Comparison of ENCODE assay signal across 10 cellular contexts in the genomic region with DNA sequence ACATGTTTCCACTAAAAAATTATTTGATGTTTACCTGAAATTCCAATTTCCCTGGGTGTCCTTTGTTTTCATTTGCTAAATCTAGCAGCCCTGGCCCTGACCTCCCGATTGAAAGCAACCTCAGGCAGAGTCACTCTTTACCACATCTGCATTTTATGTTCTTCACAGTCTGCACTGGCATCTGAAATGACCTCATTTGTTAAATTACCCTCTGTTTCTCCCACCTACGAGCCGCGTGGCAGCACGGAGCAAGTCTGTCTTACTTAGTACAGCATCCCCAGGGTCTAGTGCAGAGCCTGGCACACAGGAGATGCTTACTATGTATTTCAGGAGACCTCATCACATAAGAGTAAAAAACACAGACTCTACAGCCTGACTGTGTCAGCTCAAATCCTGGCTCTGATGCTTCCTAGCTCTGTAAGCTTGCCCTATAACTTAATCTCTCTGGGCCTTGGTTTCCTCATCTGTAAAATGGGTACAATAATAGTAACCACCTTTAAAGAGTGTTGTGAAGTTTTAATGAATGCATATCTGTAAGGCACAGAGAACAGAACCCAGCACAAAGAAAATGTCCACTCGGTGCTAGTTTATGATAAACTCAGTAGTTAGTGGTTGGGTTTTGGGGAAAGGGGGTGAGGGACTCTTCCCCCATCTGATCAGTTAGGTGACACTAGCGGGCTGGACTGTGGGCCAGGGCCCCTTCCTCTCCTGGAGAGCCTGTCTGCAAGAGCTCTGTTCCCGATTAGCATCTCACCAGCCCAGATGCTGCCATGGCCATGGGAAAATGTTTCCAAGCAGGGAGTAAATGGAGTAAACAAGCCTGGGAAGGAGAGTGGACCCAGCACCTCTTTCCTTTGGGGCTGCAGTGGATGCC.
DNase-seq lines count a peak whose midpoint lies in the region; ATAC-seq and TF ChIP-seq lines count a peak whose summit lies in the region.
"Had no signal": no experiment of that assay in that cellular context is flagged by ENCODE, and none has a peak within 500 bp of the region (broad histone marks: within the 10 kb centered on the region; RNA-seq: fewer than 3 reads in every experiment).

No MANE protein-coding gene starts in this region.

- 0 out of 2 replicates have a peak overlapping the region, but pooled peaks have one; percentile 15 for H3K9ac ChIP-seq in OCI-LY3 (ENCODE audit: low read length)

- no peak overlapping the region for H2AFZ ChIP-seq in OCI-LY3 (ENCODE audit: low read depth, low read length)

- H3K27me3 ChIP-seq in CD8-positive, alpha-beta T cell (ENCODE audit: insufficient read depth, low read length), result no peaks in the 10 kb centered on the region
- no peaks in the 10 kb centered on the region for H3K27me3 ChIP-seq in OCI-LY3 (ENCODE audit: low read depth, low read length)
- H3K27me3 ChIP-seq: vagina had no signal

- ATAC-seq in CD8-positive, alpha-beta T cell, result peak; percentile 70
- ATAC-seq in activated naive CD8-positive, alpha-beta T cell treated with anti-CD3 and anti-CD28 coated beads, Interleukin-2, amount 10 ng/mL, durations not matched to agents 7 days and 5 days (ENCODE audit: low read depth), result peak; percentile 30
- ATAC-seq in GM18519 (IDR thresholded peaks at IDR 0.05; ENCODE audit: low FRiP score, unreplicated experiment), result no peak

- H3K36me3 ChIP-seq in CD8-positive, alpha-beta T cell (ENCODE audit: insufficient read depth, low read length), result peaks cover 38% of the 10 kb centered on the region
- no peaks in the 10 kb centered on the region for H3K36me3 ChIP-seq in OCI-LY3 (replicated peaks; ENCODE audit: low read depth, low read length)
- H3K36me3 ChIP-seq: vagina had no signal

- CTCF ChIA-PET in CD8-positive, alpha-beta T cell (lab: Charles Lee), result interaction anchor here (1.0 to 1.1 kb wide), 2 partner anchors 7 to 10 kb away, joined by 3 read pairs; no protein-coding TSS in a partner anchor

- H3K79me2 ChIP-seq in OCI-LY3 (ENCODE audit: low read length), result no peaks in the 10 kb centered on the region

- H4K20me1 ChIP-seq in OCI-LY3 (ENCODE audit: insufficient read depth, low read length), result no peaks in the 10 kb centered on the region

- peak in 2 of 7 experiments; percentile 32 to 64 for DNase-seq in CD8-positive, alpha-beta T cell
- DNase-seq in activated naive CD8-positive, alpha-beta T cell treated with anti-CD3 and anti-CD28 coated beads, Interleukin-2, amount 10 ng/mL, durations not matched to agents 7 days and 5 days, result no peak
- no peak for DNase-seq in neural crest cell (ENCODE audit: low read depth, low spot score)
- DNase-seq in NCI-H446 treated with DMSO at 0.1 percent for 48 hours (lab: John Stamatoyannopoulos, UW), result no peak
- no peak for DNase-seq in foreskin melanocyte
- DNase-seq: central memory CD4-positive, alpha-beta T cell; DND-41 had no signal

- H3K4me2 ChIP-seq in OCI-LY3 (ENCODE audit: low read length), result peak overlapping the region; percentile 69

- H3K27ac Mint-ChIP-seq in CD8-positive, alpha-beta T cell, result peak overlapping the region; percentile 89
- H3K27ac Mint-ChIP-seq in activated naive CD8-positive, alpha-beta T cell treated with anti-CD3 and anti-CD28 coated beads, Interleukin-2, amount 10 ng/mL, durations not matched to agents 7 days and 5 days, result peak overlapping the region; percentile 94
- H3K27ac Mint-ChIP-seq in neural crest cell (ENCODE audit: unreplicated experiment), result peak overlapping the region; percentile 88

- H3K9me3 Mint-ChIP-seq in CD8-positive, alpha-beta T cell, result no peaks in the 10 kb centered on the region
- H3K9me3 Mint-ChIP-seq in activated naive CD8-positive, alpha-beta T cell treated with anti-CD3 and anti-CD28 coated beads, Interleukin-2, amount 10 ng/mL, durations not matched to agents 7 days and 5 days, result no peaks in the 10 kb centered on the region
- H3K9me3 Mint-ChIP-seq in neural crest cell, result no peaks in the 10 kb centered on the region

- H3K4me1 Mint-ChIP-seq in CD8-positive, alpha-beta T cell (ENCODE audit: low read depth), result peaks cover 63% of the 10 kb centered on the region
- peaks cover 62% of the 10 kb centered on the region for H3K4me1 Mint-ChIP-seq in activated naive CD8-positive, alpha-beta T cell treated with anti-CD3 and anti-CD28 coated beads, Interleukin-2, amount 10 ng/mL, durations not matched to agents 7 days and 5 days
- peaks cover 52% of the 10 kb centered on the region for H3K4me1 Mint-ChIP-seq in neural crest cell

- H3K9me3 ChIP-seq in CD8-positive, alpha-beta T cell (ENCODE audit: low read length), result no peaks in the 10 kb centered on the region
- H3K9me3 ChIP-seq in OCI-LY3 (ENCODE audit: insufficient read depth, low read length), result no peaks in the 10 kb centered on the region
- H3K9me3 ChIP-seq: vagina had no signal

- no peak overlapping the region for H3K4me3 Mint-ChIP-seq in CD8-positive, alpha-beta T cell
- H3K4me3 Mint-ChIP-seq in activated naive CD8-positive, alpha-beta T cell treated with anti-CD3 and anti-CD28 coated beads, Interleukin-2, amount 10 ng/mL, durations not matched to agents 7 days and 5 days, result peak overlapping the region; percentile 54
- no peak overlapping the region for H3K4me3 Mint-ChIP-seq in neural crest cell

- no peak overlapping the region for H3K4me3 ChIP-seq in CD8-positive, alpha-beta T cell (ENCODE audit: low read depth, low read length)
- H3K4me3 ChIP-seq in OCI-LY3 (ENCODE audit: low read length), result peak overlapping the region; percentile 31; the same call in 1 of the 2 replicates
- H3K4me3 ChIP-seq: vagina had no signal

- peaks cover 84% of the 10 kb centered on the region for H3K36me3 Mint-ChIP-seq in CD8-positive, alpha-beta T cell
- peaks cover 50% of the 10 kb centered on the region for H3K36me3 Mint-ChIP-seq in activated naive CD8-positive, alpha-beta T cell treated with anti-CD3 and anti-CD28 coated beads, Interleukin-2, amount 10 ng/mL, durations not matched to agents 7 days and 5 days
- H3K36me3 Mint-ChIP-seq in neural crest cell (ENCODE audit: low read depth), result peaks cover 17% of the 10 kb centered on the region

- no peaks in the 10 kb centered on the region for H3K27me3 Mint-ChIP-seq in CD8-positive, alpha-beta T cell (ENCODE audit: low read depth)
- no peaks in the 10 kb centered on the region for H3K27me3 Mint-ChIP-seq in activated naive CD8-positive, alpha-beta T cell treated with anti-CD3 and anti-CD28 coated beads, Interleukin-2, amount 10 ng/mL, durations not matched to agents 7 days and 5 days
- no peaks in the 10 kb centered on the region for H3K27me3 Mint-ChIP-seq in neural crest cell (ENCODE audit: low read depth)

- H3K27ac ChIP-seq in CD8-positive, alpha-beta T cell (ENCODE audit: low read depth, low read length), result no peak overlapping the region
- no peak overlapping the region for H3K27ac ChIP-seq in OCI-LY3 (ENCODE audit: low read length)
- H3K27ac ChIP-seq: vagina had no signal

- intact Hi-C loops in CD8-positive, alpha-beta T cell (cut with DNase I, micrococcal nuclease), result loop anchor here in 1 of 2 experiments (5.0 to 10.0 kb wide), 2 partner anchors 43 to 85 kb away; no protein-coding TSS in a partner anchor

- POLR2A ChIA-PET in CD8-positive, alpha-beta T cell (lab: Charles Lee), result interaction anchor here (0.6 to 2.4 kb wide), 3 partner anchors 83 to 1391 kb away, joined by 3 to 10 read pairs (median 3); a partner anchor contains a TSS
- POLR2A ChIA-PET in activated naive CD8-positive, alpha-beta T cell treated with anti-CD3 and anti-CD28 coated beads, Interleukin-2, amount 10 ng/mL, durations not matched to agents 7 days and 5 days (lab: Charles Lee), result interaction anchor here (0.6 to 7.2 kb wide), 18 partner anchors 10 to 177 kb away, joined by 3 to 67 read pairs (median 5); a partner anchor contains a TSS

- no peak for TF ChIP-seq CTCF in CD8-positive, alpha-beta T cell (IDR thresholded peaks at IDR 0.05)
- TF ChIP-seq CTCF in OCI-LY3 (IDR thresholded peaks at IDR 0.05; ENCODE audit: low read depth, low read length) (no peak), neural crest cell (conservative IDR thresholded peaks at IDR 0.05) (no peak)

- peaks cover 58% of the 10 kb centered on the region for H3K4me1 ChIP-seq in CD8-positive, alpha-beta T cell (ENCODE audit: insufficient read depth, low read length)
- H3K4me1 ChIP-seq in OCI-LY3 (ENCODE audit: low read length), result peaks cover 34% of the 10 kb centered on the region
